In the genomic region with DNA sequence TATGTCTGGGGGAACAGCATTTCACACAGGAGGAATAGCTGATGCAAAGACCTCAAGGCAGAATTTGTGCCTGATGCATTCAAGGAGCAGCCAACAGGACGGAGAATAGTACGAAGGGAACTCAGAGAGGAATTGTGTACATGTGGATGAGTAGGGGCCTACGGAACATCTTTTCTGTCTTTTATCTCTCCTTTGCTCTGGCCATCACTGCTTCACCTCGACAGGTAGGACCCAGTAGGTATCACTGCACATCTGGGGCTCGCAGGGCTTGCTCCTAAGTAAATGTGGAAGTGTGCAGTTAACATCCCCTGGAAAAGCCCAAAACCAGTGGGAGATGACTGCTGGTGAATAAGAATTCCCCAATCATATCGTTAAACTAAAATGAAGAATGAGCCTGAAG, we compare ENCODE assay signal across 25 cellular contexts. TPM values are rescaled to one million over a fixed set of nuclear protein-coding genes. Genes with fewer than 3 reads are reported as not detected.
DNase-seq lines count a peak whose midpoint lies in the region; ATAC-seq, FAIRE-seq and TF ChIP-seq lines count a peak whose summit lies in the region.
"Had no signal": no experiment of that assay in that cellular context is flagged by ENCODE, and none has a peak within 500 bp of the region (broad histone marks: within the 10 kb centered on the region; RNA-seq: fewer than 3 reads in every experiment).

No MANE protein-coding gene starts in this region.

- peak overlapping the region; percentile 13 for H3K4me3 Mint-ChIP-seq in activated CD4-positive, alpha-beta T cell treated with anti-CD3 and anti-CD28 coated beads, Interleukin-2, amount 10 ng/mL, durations not matched to agents 24 days and 14 days
- no peak overlapping the region for H3K4me3 Mint-ChIP-seq in activated naive CD4-positive, alpha-beta T cell treated with anti-CD3 and anti-CD28 coated beads for 36 hours
- H3K4me3 Mint-ChIP-seq: stimulated activated memory B cell treated with anti-CD40 and anti-IgM and Interleukin-4, amounts not matched to agents 10 μg/mL and 1 μg/mL and 100 μg/mL, for 72 hours; T-helper 17 cell; WTC11 had no signal

- in situ Hi-C loops in transverse colon (cut with MboI; ENCODE audit: low pct_ligation_motif_present in 1 of 4, low pct_unique_long_range_greater_than_20kb in 1 of 4, low sequenced_read_pairs in 3 of 4) = no loop called here

- H4K5ac ChIP-seq in H1 (ENCODE audit: insufficient read length, low read depth, low read length) = no peak overlapping the region

- no peak overlapping the region for H3K4ac ChIP-seq in H1 (replicated peaks; ENCODE audit: insufficient read length, low read depth, low read length)

- no peaks in the 10 kb centered on the region for H3K27me3 ChIP-seq in RWPE2 (ENCODE audit: insufficient read depth, poor library complexity, severe bottlenecking)
- no peaks in the 10 kb centered on the region for H3K27me3 ChIP-seq in H1 (replicated peaks in 1 of 4; ENCODE audit: control insufficient read depth in 3 of 4, extremely low read depth in 1 of 4, insufficient read depth in 3 of 4, low read length in 3 of 4)
- no peaks in the 10 kb centered on the region for H3K27me3 ChIP-seq in transverse colon
- H3K27me3 ChIP-seq: BLaER1 treated with 17β-estradiol and CSF1 and Interleukin-3, amounts not matched to agents 10 nM and 100 nM; esophagus squamous epithelium; thyroid gland had no signal

- DNase-seq in activated CD4-positive, alpha-beta T cell treated with anti-CD3 and anti-CD28 coated beads, Interleukin-2, amount 10 ng/mL, durations not matched to agents 24 days and 14 days = no peak
- DNase-seq in activated CD4-positive, alpha-beta T cell treated with anti-CD3 and anti-CD28 coated beads for 48 hours = no peak
- DNase-seq in RWPE2 (ENCODE audit: low spot score) = no peak
- no peak for DNase-seq in H1 (ENCODE audit: low read depth in 1 of 2, low spot score in 2 of 2)
- no peak for DNase-seq in transverse colon
- DNase-seq in activated naive CD4-positive, alpha-beta T cell treated with anti-CD3 and anti-CD28 coated beads for 36 hours = no peak
- DNase-seq: 8988T; activated effector memory CD4-positive, alpha-beta T cell treated with anti-CD3 and anti-CD28 coated beads, Interleukin-2, amount 50 U/mL, for 16 hours; central memory CD4-positive, alpha-beta T cell; esophagus squamous epithelium; left ventricle myocardium superior; NCI-H1105 treated with DMSO at 0.1 percent for 48 hours; NCI-H526 treated with DMSO at 0.1 percent for 48 hours; nucleus accumbens; right lobe of liver; T-helper 17 cell; thyroid gland had no signal

- H2BK20ac ChIP-seq in H1 (ENCODE audit: low read length) = no peak overlapping the region

- H3K14ac ChIP-seq in H1 (ENCODE audit: insufficient read length) = no peak overlapping the region

- peaks cover 16% of the 10 kb centered on the region for H3K4me1 Mint-ChIP-seq in activated CD4-positive, alpha-beta T cell treated with anti-CD3 and anti-CD28 coated beads, Interleukin-2, amount 10 ng/mL, durations not matched to agents 24 days and 14 days
- H3K4me1 Mint-ChIP-seq in activated naive CD4-positive, alpha-beta T cell treated with anti-CD3 and anti-CD28 coated beads for 36 hours (ENCODE audit: low read depth) = peaks cover 17% of the 10 kb centered on the region
- H3K4me1 Mint-ChIP-seq: stimulated activated memory B cell treated with anti-CD40 and anti-IgM and Interleukin-4, amounts not matched to agents 10 μg/mL and 1 μg/mL and 100 μg/mL, for 72 hours had no signal

- H3K56ac ChIP-seq in H1 (replicated peaks; ENCODE audit: insufficient read length, low read depth, low read length) = no peak overlapping the region

- POLR2A ChIA-PET in H1 (lab: Charles Lee; ENCODE audit: partially characterized antibody) = no interaction called here

- TF ChIP-seq POLR2A in H1 (IDR thresholded peaks at IDR 0.05; ENCODE audit: control extremely low read depth in 1 of 2, low read depth in 2 of 2, low read length in 2 of 2) = no peak
- TF ChIP-seq POLR2A in transverse colon (IDR thresholded peaks at IDR 0.05) = no peak

- 90% methylated on average over 6 of the region's 6 CpGs; no CpG with 5 or more reads in 1 of the 2 experiments for WGBS in H1 (ENCODE audit: extremely low coverage in 1 of 2, insufficient coverage in 1 of 2, insufficient read length in 1 of 2, insufficient replicate concordance in 2 of 2, low coverage in 1 of 2, low lambda C conversion rate in 2 of 2, missing lambda C conversion rate in 1 of 2), 2 experiments
- 64 to 69% methylated on average over 4 to 6 of the region's 6 CpGs for WGBS in transverse colon (ENCODE audit: low coverage in 1 of 2), 2 donors

- H2BK5ac ChIP-seq in H1 (ENCODE audit: low read depth, low read length) = no peak overlapping the region

- peak overlapping the region; percentile 87 for H3K27ac Mint-ChIP-seq in activated CD4-positive, alpha-beta T cell treated with anti-CD3 and anti-CD28 coated beads, Interleukin-2, amount 10 ng/mL, durations not matched to agents 24 days and 14 days
- no peak overlapping the region for H3K27ac Mint-ChIP-seq in activated naive CD4-positive, alpha-beta T cell treated with anti-CD3 and anti-CD28 coated beads for 36 hours
- H3K27ac Mint-ChIP-seq: stimulated activated memory B cell treated with anti-CD40 and anti-IgM and Interleukin-4, amounts not matched to agents 10 μg/mL and 1 μg/mL and 100 μg/mL, for 72 hours; T-helper 17 cell; WTC11 had no signal

- H4K91ac ChIP-seq in H1 (replicated peaks; ENCODE audit: insufficient read length, low read length) = no peak overlapping the region

- no peak overlapping the region for H4K8ac ChIP-seq in H1 (ENCODE audit: extremely low read depth, insufficient read depth, low read length)

- no peak overlapping the region for H3K18ac ChIP-seq in H1 (ENCODE audit: extremely low read depth, low read length)

- no peak overlapping the region for H2BK12ac ChIP-seq in H1 (ENCODE audit: low read depth, low read length)

- TF ChIP-seq CTCF in RWPE2 (IDR thresholded peaks at IDR 0.05; ENCODE audit: poor library complexity, severe bottlenecking) = no peak
- TF ChIP-seq CTCF in H1 (IDR thresholded peaks at IDR 0.05; ENCODE audit: control extremely low read depth in 1 of 3, insufficient read depth in 1 of 3, low read depth in 1 of 3, low read length in 3 of 3) = no peak
- no peak for TF ChIP-seq CTCF in transverse colon (IDR thresholded peaks at IDR 0.05)

- no peak overlapping the region for H2AK5ac ChIP-seq in H1 (ENCODE audit: low read depth, low read length)

- H3K9me3 ChIP-seq in RWPE2 (ENCODE audit: severe bottlenecking) (peaks cover 2% of the 10 kb centered on the region), H1 (ENCODE audit: insufficient read depth in 2 of 2, low read depth in 1 of 2, low read length in 1 of 2) (no peaks in the 10 kb centered on the region), transverse colon (no peaks in the 10 kb centered on the region)
- H3K9me3 ChIP-seq: BLaER1 treated with 17β-estradiol and CSF1 and Interleukin-3, amounts not matched to agents 10 nM and 100 nM; esophagus squamous epithelium; right lobe of liver; thyroid gland had no signal

- H3K27me3 Mint-ChIP-seq in activated CD4-positive, alpha-beta T cell treated with anti-CD3 and anti-CD28 coated beads, Interleukin-2, amount 10 ng/mL, durations not matched to agents 24 days and 14 days = no peaks in the 10 kb centered on the region
- peaks cover 5% of the 10 kb centered on the region for H3K27me3 Mint-ChIP-seq in activated naive CD4-positive, alpha-beta T cell treated with anti-CD3 and anti-CD28 coated beads for 36 hours (ENCODE audit: low read depth)
- H3K27me3 Mint-ChIP-seq: stimulated activated memory B cell treated with anti-CD40 and anti-IgM and Interleukin-4, amounts not matched to agents 10 μg/mL and 1 μg/mL and 100 μg/mL, for 72 hours; T-helper 17 cell had no signal

- H3K9ac ChIP-seq in H1 (replicated peaks in 1 of 4; ENCODE audit: extremely low read depth in 1 of 4, low read depth in 3 of 4, low read length in 3 of 4) = no peak overlapping the region
- H3K9ac ChIP-seq: BLaER1 treated with 17β-estradiol and CSF1 and Interleukin-3, amounts not matched to agents 10 nM and 100 nM had no signal

- no peak overlapping the region for H3K4me3 ChIP-seq in RWPE2 (ENCODE audit: severe bottlenecking)
- no peak overlapping the region for H3K4me3 ChIP-seq in H1 (ENCODE audit: extremely low read depth in 1 of 4, insufficient read depth in 2 of 4, low read depth in 3 of 4, low read length in 4 of 4)
- no peak overlapping the region for H3K4me3 ChIP-seq in transverse colon
- H3K4me3 ChIP-seq: BLaER1 treated with 17β-estradiol and CSF1 and Interleukin-3, amounts not matched to agents 10 nM and 100 nM; esophagus squamous epithelium; right lobe of liver; thyroid gland had no signal

- H2BK120ac ChIP-seq in H1 (replicated peaks; ENCODE audit: low read depth, low read length) = no peak overlapping the region

- H3K4me2 ChIP-seq in H1 (ENCODE audit: insufficient read depth in 1 of 2, low read depth in 2 of 2, low read length in 2 of 2) = no peak overlapping the region
- H3K4me2 ChIP-seq: BLaER1 treated with 17β-estradiol and CSF1 and Interleukin-3, amounts not matched to agents 10 nM and 100 nM had no signal

- H3K4me1 ChIP-seq in RWPE2 (ENCODE audit: insufficient read depth, poor library complexity, severe bottlenecking) (peaks cover 28% of the 10 kb centered on the region), H1 (replicated peaks in 1 of 4; ENCODE audit: control insufficient read depth in 3 of 4, insufficient read depth in 4 of 4, low read length in 3 of 4) (no peaks in the 10 kb centered on the region), transverse colon (peaks cover 0 to 17% (median 1%) of the 10 kb centered on the region in 4 donors)
- H3K4me1 ChIP-seq: BLaER1 treated with 17β-estradiol and CSF1 and Interleukin-3, amounts not matched to agents 10 nM and 100 nM; right lobe of liver; thyroid gland had no signal

- peak overlapping the region; percentile 94 for H3K27ac ChIP-seq in RWPE2 (ENCODE audit: poor library complexity, severe bottlenecking)
- no peak overlapping the region for H3K27ac ChIP-seq in H1 (ENCODE audit: low read depth, low read length)
- H3K27ac ChIP-seq in transverse colon = peak overlapping the region in 3 of 4 donors; percentile 22 to 43 (median 33)
- H3K27ac ChIP-seq: BLaER1 treated with 17β-estradiol and CSF1 and Interleukin-3, amounts not matched to agents 10 nM and 100 nM; esophagus squamous epithelium; right lobe of liver; thyroid gland had no signal

- intact Hi-C loops in activated CD4-positive, alpha-beta T cell treated with anti-CD3 and anti-CD28 coated beads, Interleukin-2, amount 10 ng/mL, durations not matched to agents 24 days and 14 days (cut with micrococcal nuclease) = loop anchor here (1.0 to 5.0 kb wide), 4 partner anchors 21 to 105 kb away; partner anchors contain the start of gene CHMP2B
- intact Hi-C loops in transverse colon (cut with DNase I; ENCODE audit: low total_unique reads) = no loop called here
- intact Hi-C loops in activated naive CD4-positive, alpha-beta T cell treated with anti-CD3 and anti-CD28 coated beads for 36 hours (cut with micrococcal nuclease) = loop anchor here (1.0 kb wide), 3 partner anchors 19 to 817 kb away; partner anchors contain the start of gene C3orf38

- FAIRE-seq in H1 (lab: Jason Lieb, UNC) = no peak
- FAIRE-seq: D721Med, GM19239 had no signal

- ATAC-seq in RWPE2 (ENCODE audit: low read depth) (no peak), GM18873 (IDR thresholded peaks at IDR 0.05; ENCODE audit: low FRiP score, unreplicated experiment) (no peak), GM18498 (IDR thresholded peaks at IDR 0.05; ENCODE audit: unreplicated experiment) (no peak)
- ATAC-seq: left ventricle myocardium superior; right lobe of liver; stimulated activated memory B cell treated with anti-CD40 and anti-IgM and Interleukin-4, amounts not matched to agents 10 μg/mL and 1 μg/mL and 100 μg/mL, for 72 hours; WTC11 had no signal

- no peaks in the 10 kb centered on the region for H3K79me2 ChIP-seq in H1 (ENCODE audit: control insufficient read depth in 1 of 2, insufficient read depth in 2 of 2, low read length in 2 of 2)

- no peaks in the 10 kb centered on the region for H3K9me3 Mint-ChIP-seq in activated CD4-positive, alpha-beta T cell treated with anti-CD3 and anti-CD28 coated beads, Interleukin-2, amount 10 ng/mL, durations not matched to agents 24 days and 14 days
- no peaks in the 10 kb centered on the region for H3K9me3 Mint-ChIP-seq in activated naive CD4-positive, alpha-beta T cell treated with anti-CD3 and anti-CD28 coated beads for 36 hours
- H3K9me3 Mint-ChIP-seq: stimulated activated memory B cell treated with anti-CD40 and anti-IgM and Interleukin-4, amounts not matched to agents 10 μg/mL and 1 μg/mL and 100 μg/mL, for 72 hours; WTC11 had no signal

- no peak overlapping the region for H3K23ac ChIP-seq in H1 (ENCODE audit: insufficient read length)

- H3K23me2 ChIP-seq in H1 (ENCODE audit: low read depth, low read length) = no peaks in the 10 kb centered on the region

- H3K36me3 ChIP-seq in RWPE2 (ENCODE audit: low read depth) (no peaks in the 10 kb centered on the region), H1 (ENCODE audit: control insufficient read depth in 2 of 4, insufficient read depth in 4 of 4, low read length in 3 of 4) (no peaks in the 10 kb centered on the region), transverse colon (no peaks in the 10 kb centered on the region)
- H3K36me3 ChIP-seq: BLaER1 treated with 17β-estradiol and CSF1 and Interleukin-3, amounts not matched to agents 10 nM and 100 nM; esophagus squamous epithelium; right lobe of liver; thyroid gland had no signal

- TF ChIP-seq EP300 in H1 (IDR thresholded peaks at IDR 0.05; ENCODE audit: borderline replicate concordance in 1 of 2, low read depth in 2 of 2, low read length in 2 of 2) (no peak), transverse colon (IDR thresholded peaks at IDR 0.05; ENCODE audit: low read depth) (no peak)

- TF ChIP-seq RAD21 in H1 (IDR thresholded peaks at IDR 0.05 in 1 of 2, conservative IDR thresholded peaks at IDR 0.05 in 1 of 2; ENCODE audit: low read depth in 2 of 2, low read length in 2 of 2) = no peak

- no peaks in the 10 kb centered on the region for H4K20me1 ChIP-seq in H1 (replicated peaks in 1 of 2; ENCODE audit: control insufficient read depth in 1 of 2, insufficient read depth in 2 of 2, low read length in 2 of 2)
- H4K20me1 ChIP-seq: BLaER1 treated with 17β-estradiol and CSF1 and Interleukin-3, amounts not matched to agents 10 nM and 100 nM had no signal

- H2BK15ac ChIP-seq in H1 (ENCODE audit: low read length) = no peak overlapping the region

- CTCF ChIA-PET in H1 (lab: Charles Lee; ENCODE audit: partially characterized antibody) = interaction anchor here (1.3 to 2.0 kb wide), 2 partner anchors 18 to 439 kb away, joined by 3 to 5 read pairs; no protein-coding TSS in a partner anchor
- CTCF ChIA-PET in activated naive CD4-positive, alpha-beta T cell treated with anti-CD3 and anti-CD28 coated beads for 36 hours (lab: Charles Lee) = interaction anchor here (1.3 to 3.7 kb wide), 3 partner anchors 18 to 35 kb away, joined by 4 to 14 read pairs (median 5); no protein-coding TSS in a partner anchor

- no peaks in the 10 kb centered on the region for H3K79me1 ChIP-seq in H1 (ENCODE audit: low read depth, low read length)

- H3K36me3 Mint-ChIP-seq in activated CD4-positive, alpha-beta T cell treated with anti-CD3 and anti-CD28 coated beads, Interleukin-2, amount 10 ng/mL, durations not matched to agents 24 days and 14 days (ENCODE audit: low read depth) = no peaks in the 10 kb centered on the region
- no peaks in the 10 kb centered on the region for H3K36me3 Mint-ChIP-seq in activated naive CD4-positive, alpha-beta T cell treated with anti-CD3 and anti-CD28 coated beads for 36 hours (ENCODE audit: low read depth)
- H3K36me3 Mint-ChIP-seq: stimulated activated memory B cell treated with anti-CD40 and anti-IgM and Interleukin-4, amounts not matched to agents 10 μg/mL and 1 μg/mL and 100 μg/mL, for 72 hours; WTC11 had no signal

- peak overlapping the region; percentile 33; the same call in 1 of the 2 replicates for H2AFZ ChIP-seq in H1 (ENCODE audit: low read length)

RNA-seq across cellular contexts. Expression of gene POU1F1, which starts 56.4 kb away (rescaled TPM):
- not detected in 2 replicates for total RNA-seq in activated CD4-positive, alpha-beta T cell treated with anti-CD3 and anti-CD28 coated beads, Interleukin-2, amount 10 ng/mL, durations not matched to agents 24 days and 14 days
- total RNA-seq in H1 (2021; fragmentation: NEBNext Ultra II Directional; extraction: Animal tissue kit (Norgen Biotek cat#: 25700)) = not detected in 2 replicates
- not detected in 2 replicates for polyA plus RNA-seq in H1 (2011; rRNA removed)
- not detected for polyA plus RNA-seq in H1 (2011; cell fraction: cytosol; rRNA removed)
- not detected for polyA plus RNA-seq in H1 (2011; cell fraction: nucleus; rRNA removed)
- polyA plus RNA-seq in H1 (2012, experiment 1 of 2) = not detected in 4 replicates
- not detected for polyA plus RNA-seq in H1 (2012, experiment 2 of 2)
- not detected for polyA plus RNA-seq in H1 (2013, experiment 1 of 2)
- not detected for polyA plus RNA-seq in H1 (2013, experiment 2 of 2)
- polyA minus RNA-seq in H1 (2011; rRNA and poly(A)+ RNA removed) = not detected in 2 replicates
- not detected for polyA minus RNA-seq in H1 (2011; cell fraction: cytosol; rRNA and poly(A)+ RNA removed)
- polyA minus RNA-seq in H1 (2011; cell fraction: nucleus; rRNA and poly(A)+ RNA removed) = not detected
- total RNA-seq in transverse colon = not detected
- not detected for total RNA-seq in activated naive CD4-positive, alpha-beta T cell treated with anti-CD3 and anti-CD28 coated beads for 36 hours
- total RNA-seq: esophagus squamous epithelium, HepG2, left ventricle myocardium superior, right lobe of liver, T-helper 17 cell, thyroid gland, WTC11 had no signal
- polyA plus RNA-seq: HepG2 had no signal
